15 cellular contexts compared by ENCODE assay signal in genomic region chr1:219422811-219423598, GRCh38.
A peak's percentile ranks its signal among the peaks of the same experiment; 100 is the strongest.
DNase-seq lines count a peak whose midpoint lies in the region; ATAC-seq and TF ChIP-seq lines count a peak whose summit lies in the region.
"Had no signal": no experiment of that assay in that cellular context is flagged by ENCODE, and none has a peak within 500 bp of the region (broad histone marks: within the 10 kb centered on the region; RNA-seq: fewer than 3 reads in every experiment).

No MANE protein-coding gene starts in this region.

- ATAC-seq in GM19397 (IDR thresholded peaks at IDR 0.05; ENCODE audit: unreplicated experiment) = peak; percentile 32
- ATAC-seq in HG03565 (IDR thresholded peaks at IDR 0.05; ENCODE audit: unreplicated experiment) = peak; percentile 50
- ATAC-seq: body of pancreas, GM23338 had no signal

- DNase-seq in GM10248 (ENCODE audit: extremely low spot score) = peak; percentile 15
- peak; percentile 79 for DNase-seq in fibroblast of mammary gland (ENCODE audit: low read depth)
- no peak for DNase-seq in NCI-H128 (lab: John Stamatoyannopoulos, UW; ENCODE audit: unreplicated experiment)
- DNase-seq in HUDEP-2 (lab: John Stamatoyannopoulos, UW; ENCODE audit: unreplicated experiment in 76 of 76) = no peak
- DNase-seq in SHP77 (lab: John Stamatoyannopoulos, UW) = no peak
- DNase-seq in cerebellar nuclear complex (lab: John Stamatoyannopoulos, UW) = no peak
- DNase-seq: activated CD8-positive, alpha-beta memory T cell treated with anti-CD3 and anti-CD28 coated beads for 24 hours; body of pancreas; Caco-2; NCI-H69 had no signal

- H3K4me3 ChIP-seq in fibroblast of mammary gland (ENCODE audit: control insufficient read depth, low read depth, low read length) = no peak overlapping the region
- H3K4me3 ChIP-seq: body of pancreas, esophagus muscularis mucosa, GM23338, suprapubic skin had no signal

- CTCF ChIA-PET in GM10248 (lab: Yijun Ruan, JAX) = interaction anchor here (0.7 to 1.5 kb wide), 3 partner anchors 30 to 145 kb away, joined by 3 read pairs; no protein-coding TSS in a partner anchor

- no peak for TF ChIP-seq CTCF in GM10248 (IDR thresholded peaks at IDR 0.05; ENCODE audit: control extremely low read depth, extremely low read depth, low read depth, missing control alignments)
- no peak for TF ChIP-seq CTCF in fibroblast of mammary gland (conservative IDR thresholded peaks at IDR 0.05; ENCODE audit: control insufficient read depth, insufficient read depth, low read depth, low read length)

- POLR2A ChIA-PET in GM10248 (lab: Yijun Ruan, JAX) = no interaction called here

Comparison
In these comparisons a context has a peak if more than half of its experiments do, and no peak if none do; other contexts are left out.
1. DNase-seq: peak in GM10248 (single experiment) and fibroblast of mammary gland (single experiment); none in NCI-H128 (single experiment), HUDEP-2 (0 of 76), SHP77 (0 of 2) and cerebellar nuclear complex (0 of 2).